1 cellular context compared by ENCODE assay signal in the genomic region with DNA sequence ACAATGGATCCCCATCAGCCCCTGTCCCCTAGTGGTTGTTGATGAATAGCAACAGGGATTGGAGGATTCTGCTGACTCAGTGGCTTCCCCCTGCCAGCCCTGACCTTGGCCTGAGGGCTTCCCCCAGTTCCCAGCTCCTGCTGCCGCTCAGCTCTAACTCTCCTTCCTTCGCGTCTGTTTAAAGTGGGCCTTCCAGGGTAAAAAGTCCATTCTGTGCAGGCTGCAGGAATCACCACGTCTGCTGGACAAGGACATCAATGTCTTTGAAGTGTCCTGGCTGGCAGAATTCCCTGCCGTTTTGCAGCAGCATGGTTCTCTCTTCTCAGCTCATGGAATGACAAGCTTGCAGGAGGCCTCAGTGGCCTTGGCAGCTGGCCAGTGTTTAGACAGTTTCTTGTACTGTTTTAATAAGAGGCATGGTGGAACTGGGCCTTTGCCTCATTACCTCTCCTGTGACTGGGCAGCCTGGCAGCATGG.
TF ChIP-seq lines count a peak whose summit lies in the region.

No MANE protein-coding gene starts in this region.

TF ChIP-seq in HepG2, 621 proteins besides CTCF, POLR2A, EP300 and RAD21 (continued from another document and continues in another):
- TF ChIP-seq, protein P1, sequence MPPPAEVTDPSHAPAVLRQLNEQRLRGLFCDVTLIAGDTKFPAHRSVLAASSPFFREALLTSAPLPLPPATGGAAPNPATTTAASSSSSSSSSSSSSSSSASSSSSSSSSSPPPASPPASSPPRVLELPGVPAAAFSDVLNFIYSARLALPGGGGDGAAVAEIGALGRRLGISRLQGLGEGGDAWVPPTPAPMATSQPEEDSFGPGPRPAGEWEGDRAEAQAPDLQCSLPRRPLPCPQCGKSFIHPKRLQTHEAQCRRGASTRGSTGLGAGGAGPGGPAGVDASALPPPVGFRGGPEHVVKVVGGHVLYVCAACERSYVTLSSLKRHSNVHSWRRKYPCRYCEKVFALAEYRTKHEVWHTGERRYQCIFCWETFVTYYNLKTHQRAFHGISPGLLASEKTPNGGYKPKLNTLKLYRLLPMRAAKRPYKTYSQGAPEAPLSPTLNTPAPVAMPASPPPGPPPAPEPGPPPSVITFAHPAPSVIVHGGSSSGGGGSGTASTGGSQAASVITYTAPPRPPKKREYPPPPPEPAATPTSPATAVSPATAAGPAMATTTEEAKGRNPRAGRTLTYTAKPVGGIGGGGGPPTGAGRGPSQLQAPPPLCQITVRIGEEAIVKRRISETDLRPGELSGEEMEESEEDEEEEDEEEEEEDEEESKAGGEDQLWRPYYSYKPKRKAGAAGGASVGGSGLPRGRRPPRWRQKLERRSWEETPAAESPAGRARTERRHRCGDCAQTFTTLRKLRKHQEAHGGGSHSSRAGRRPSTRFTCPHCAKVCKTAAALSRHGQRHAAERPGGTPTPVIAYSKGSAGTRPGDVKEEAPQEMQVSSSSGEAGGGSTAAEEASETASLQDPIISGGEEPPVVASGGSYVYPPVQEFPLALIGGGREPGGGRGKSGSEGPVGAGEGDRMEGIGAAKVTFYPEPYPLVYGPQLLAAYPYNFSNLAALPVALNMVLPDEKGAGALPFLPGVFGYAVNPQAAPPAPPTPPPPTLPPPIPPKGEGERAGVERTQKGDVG (CRISPR knock-in tag; IDR thresholded peaks at IDR 0.05; ENCODE audit: borderline replicate concordance) = no peak
- TF ChIP-seq RFX3 (CRISPR knock-in tag; IDR thresholded peaks at IDR 0.05) = no peak
- no peak for TF ChIP-seq ZNF256 (CRISPR knock-in tag; conservative IDR thresholded peaks at IDR 0.05)
- TF ChIP-seq RXRA (CRISPR knock-in tag; IDR thresholded peaks at IDR 0.05) = peak; percentile 92
- peak; percentile 99 to 100 for TF ChIP-seq MAFK (conservative IDR thresholded peaks at IDR 0.05 in 1 of 2, IDR thresholded peaks at IDR 0.05 in 1 of 2; ENCODE audit: low read length in 2 of 2)
- TF ChIP-seq, protein P2, sequence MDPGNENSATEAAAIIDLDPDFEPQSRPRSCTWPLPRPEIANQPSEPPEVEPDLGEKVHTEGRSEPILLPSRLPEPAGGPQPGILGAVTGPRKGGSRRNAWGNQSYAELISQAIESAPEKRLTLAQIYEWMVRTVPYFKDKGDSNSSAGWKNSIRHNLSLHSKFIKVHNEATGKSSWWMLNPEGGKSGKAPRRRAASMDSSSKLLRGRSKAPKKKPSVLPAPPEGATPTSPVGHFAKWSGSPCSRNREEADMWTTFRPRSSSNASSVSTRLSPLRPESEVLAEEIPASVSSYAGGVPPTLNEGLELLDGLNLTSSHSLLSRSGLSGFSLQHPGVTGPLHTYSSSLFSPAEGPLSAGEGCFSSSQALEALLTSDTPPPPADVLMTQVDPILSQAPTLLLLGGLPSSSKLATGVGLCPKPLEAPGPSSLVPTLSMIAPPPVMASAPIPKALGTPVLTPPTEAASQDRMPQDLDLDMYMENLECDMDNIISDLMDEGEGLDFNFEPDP (CRISPR knock-in tag; conservative IDR thresholded peaks at IDR 0.05) = no peak
- no peak for TF ChIP-seq PAX8 (CRISPR knock-in tag; IDR thresholded peaks at IDR 0.05; ENCODE audit: borderline replicate concordance)
- TF ChIP-seq DNMT1 (CRISPR knock-in tag; IDR thresholded peaks at IDR 0.05) = no peak
- peak; percentile 74 for TF ChIP-seq KAT8 (CRISPR knock-in tag; IDR thresholded peaks at IDR 0.05)
- no peak for TF ChIP-seq ZNF570 (CRISPR knock-in tag; IDR thresholded peaks at IDR 0.05; ENCODE audit: borderline replicate concordance)
- TF ChIP-seq, protein P3, sequence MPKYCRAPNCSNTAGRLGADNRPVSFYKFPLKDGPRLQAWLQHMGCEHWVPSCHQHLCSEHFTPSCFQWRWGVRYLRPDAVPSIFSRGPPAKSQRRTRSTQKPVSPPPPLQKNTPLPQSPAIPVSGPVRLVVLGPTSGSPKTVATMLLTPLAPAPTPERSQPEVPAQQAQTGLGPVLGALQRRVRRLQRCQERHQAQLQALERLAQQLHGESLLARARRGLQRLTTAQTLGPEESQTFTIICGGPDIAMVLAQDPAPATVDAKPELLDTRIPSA (CRISPR knock-in tag; IDR thresholded peaks at IDR 0.05; ENCODE audit: borderline replicate concordance) = no peak
- no peak for TF ChIP-seq GLI4 (CRISPR knock-in tag; IDR thresholded peaks at IDR 0.05; ENCODE audit: borderline replicate concordance)
- no peak for TF ChIP-seq ZNF543 (CRISPR knock-in tag; IDR thresholded peaks at IDR 0.05)
- TF ChIP-seq, protein P4, sequence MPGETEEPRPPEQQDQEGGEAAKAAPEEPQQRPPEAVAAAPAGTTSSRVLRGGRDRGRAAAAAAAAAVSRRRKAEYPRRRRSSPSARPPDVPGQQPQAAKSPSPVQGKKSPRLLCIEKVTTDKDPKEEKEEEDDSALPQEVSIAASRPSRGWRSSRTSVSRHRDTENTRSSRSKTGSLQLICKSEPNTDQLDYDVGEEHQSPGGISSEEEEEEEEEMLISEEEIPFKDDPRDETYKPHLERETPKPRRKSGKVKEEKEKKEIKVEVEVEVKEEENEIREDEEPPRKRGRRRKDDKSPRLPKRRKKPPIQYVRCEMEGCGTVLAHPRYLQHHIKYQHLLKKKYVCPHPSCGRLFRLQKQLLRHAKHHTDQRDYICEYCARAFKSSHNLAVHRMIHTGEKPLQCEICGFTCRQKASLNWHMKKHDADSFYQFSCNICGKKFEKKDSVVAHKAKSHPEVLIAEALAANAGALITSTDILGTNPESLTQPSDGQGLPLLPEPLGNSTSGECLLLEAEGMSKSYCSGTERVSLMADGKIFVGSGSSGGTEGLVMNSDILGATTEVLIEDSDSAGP (CRISPR knock-in tag; IDR thresholded peaks at IDR 0.05; ENCODE audit: borderline replicate concordance) = peak; percentile 81
- TF ChIP-seq CCDC6 (CRISPR knock-in tag; IDR thresholded peaks at IDR 0.05) = peak; percentile 60; the same call in 1 of the 2 replicates
- TF ChIP-seq, protein P5, sequence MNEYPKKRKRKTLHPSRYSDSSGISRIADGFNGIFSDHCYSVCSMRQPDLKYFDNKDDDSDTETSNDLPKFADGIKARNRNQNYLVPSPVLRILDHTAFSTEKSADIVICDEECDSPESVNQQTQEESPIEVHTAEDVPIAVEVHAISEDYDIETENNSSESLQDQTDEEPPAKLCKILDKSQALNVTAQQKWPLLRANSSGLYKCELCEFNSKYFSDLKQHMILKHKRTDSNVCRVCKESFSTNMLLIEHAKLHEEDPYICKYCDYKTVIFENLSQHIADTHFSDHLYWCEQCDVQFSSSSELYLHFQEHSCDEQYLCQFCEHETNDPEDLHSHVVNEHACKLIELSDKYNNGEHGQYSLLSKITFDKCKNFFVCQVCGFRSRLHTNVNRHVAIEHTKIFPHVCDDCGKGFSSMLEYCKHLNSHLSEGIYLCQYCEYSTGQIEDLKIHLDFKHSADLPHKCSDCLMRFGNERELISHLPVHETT (CRISPR knock-in tag; conservative IDR thresholded peaks at IDR 0.05) = no peak
- TF ChIP-seq HOXA3 (CRISPR knock-in tag; IDR thresholded peaks at IDR 0.05) = peak; percentile 74
- TF ChIP-seq MLLT10 (CRISPR knock-in tag; IDR thresholded peaks at IDR 0.05) = no peak
- TF ChIP-seq DPF2 (CRISPR knock-in tag; IDR thresholded peaks at IDR 0.05; ENCODE audit: borderline replicate concordance, low read depth) = peak; percentile 66; the same call in 1 of the 2 replicates
- TF ChIP-seq RAD51 (IDR thresholded peaks at IDR 0.05; ENCODE audit: borderline replicate concordance) = no peak
- TF ChIP-seq BORCS8-MEF2B (CRISPR knock-in tag; IDR thresholded peaks at IDR 0.05) = peak; percentile 42; the same call in 1 of the 2 replicates
- no peak for TF ChIP-seq IRX3 (CRISPR knock-in tag; IDR thresholded peaks at IDR 0.05; ENCODE audit: borderline replicate concordance, low read depth)
- peak; percentile 30 for TF ChIP-seq ARNTL (CRISPR knock-in tag; IDR thresholded peaks at IDR 0.05)
- TF ChIP-seq, protein P6, sequence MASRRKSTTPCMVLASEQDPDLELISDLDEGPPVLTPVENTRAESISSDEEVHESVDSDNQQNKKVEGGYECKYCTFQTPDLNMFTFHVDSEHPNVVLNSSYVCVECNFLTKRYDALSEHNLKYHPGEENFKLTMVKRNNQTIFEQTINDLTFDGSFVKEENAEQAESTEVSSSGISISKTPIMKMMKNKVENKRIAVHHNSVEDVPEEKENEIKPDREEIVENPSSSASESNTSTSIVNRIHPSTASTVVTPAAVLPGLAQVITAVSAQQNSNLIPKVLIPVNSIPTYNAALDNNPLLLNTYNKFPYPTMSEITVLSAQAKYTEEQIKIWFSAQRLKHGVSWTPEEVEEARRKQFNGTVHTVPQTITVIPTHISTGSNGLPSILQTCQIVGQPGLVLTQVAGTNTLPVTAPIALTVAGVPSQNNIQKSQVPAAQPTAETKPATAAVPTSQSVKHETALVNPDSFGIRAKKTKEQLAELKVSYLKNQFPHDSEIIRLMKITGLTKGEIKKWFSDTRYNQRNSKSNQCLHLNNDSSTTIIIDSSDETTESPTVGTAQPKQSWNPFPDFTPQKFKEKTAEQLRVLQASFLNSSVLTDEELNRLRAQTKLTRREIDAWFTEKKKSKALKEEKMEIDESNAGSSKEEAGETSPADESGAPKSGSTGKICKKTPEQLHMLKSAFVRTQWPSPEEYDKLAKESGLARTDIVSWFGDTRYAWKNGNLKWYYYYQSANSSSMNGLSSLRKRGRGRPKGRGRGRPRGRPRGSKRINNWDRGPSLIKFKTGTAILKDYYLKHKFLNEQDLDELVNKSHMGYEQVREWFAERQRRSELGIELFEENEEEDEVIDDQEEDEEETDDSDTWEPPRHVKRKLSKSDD (CRISPR knock-in tag; IDR thresholded peaks at IDR 0.05; ENCODE audit: low read depth) = no peak; the same call in 1 of the 2 replicates
- TF ChIP-seq IRF2 (CRISPR knock-in tag; IDR thresholded peaks at IDR 0.05) = peak; percentile 64; the same call in 1 of the 2 replicates
- no peak for TF ChIP-seq ZC3H13 (CRISPR knock-in tag; IDR thresholded peaks at IDR 0.05)
- TF ChIP-seq ZNF550 (CRISPR knock-in tag; IDR thresholded peaks at IDR 0.05; ENCODE audit: borderline replicate concordance) = no peak
- no peak for TF ChIP-seq RARG (CRISPR knock-in tag; IDR thresholded peaks at IDR 0.05; ENCODE audit: low read depth)
- no peak for TF ChIP-seq SETDB1 (CRISPR knock-in tag; IDR thresholded peaks at IDR 0.05; ENCODE audit: borderline replicate concordance)
- TF ChIP-seq, protein P7, sequence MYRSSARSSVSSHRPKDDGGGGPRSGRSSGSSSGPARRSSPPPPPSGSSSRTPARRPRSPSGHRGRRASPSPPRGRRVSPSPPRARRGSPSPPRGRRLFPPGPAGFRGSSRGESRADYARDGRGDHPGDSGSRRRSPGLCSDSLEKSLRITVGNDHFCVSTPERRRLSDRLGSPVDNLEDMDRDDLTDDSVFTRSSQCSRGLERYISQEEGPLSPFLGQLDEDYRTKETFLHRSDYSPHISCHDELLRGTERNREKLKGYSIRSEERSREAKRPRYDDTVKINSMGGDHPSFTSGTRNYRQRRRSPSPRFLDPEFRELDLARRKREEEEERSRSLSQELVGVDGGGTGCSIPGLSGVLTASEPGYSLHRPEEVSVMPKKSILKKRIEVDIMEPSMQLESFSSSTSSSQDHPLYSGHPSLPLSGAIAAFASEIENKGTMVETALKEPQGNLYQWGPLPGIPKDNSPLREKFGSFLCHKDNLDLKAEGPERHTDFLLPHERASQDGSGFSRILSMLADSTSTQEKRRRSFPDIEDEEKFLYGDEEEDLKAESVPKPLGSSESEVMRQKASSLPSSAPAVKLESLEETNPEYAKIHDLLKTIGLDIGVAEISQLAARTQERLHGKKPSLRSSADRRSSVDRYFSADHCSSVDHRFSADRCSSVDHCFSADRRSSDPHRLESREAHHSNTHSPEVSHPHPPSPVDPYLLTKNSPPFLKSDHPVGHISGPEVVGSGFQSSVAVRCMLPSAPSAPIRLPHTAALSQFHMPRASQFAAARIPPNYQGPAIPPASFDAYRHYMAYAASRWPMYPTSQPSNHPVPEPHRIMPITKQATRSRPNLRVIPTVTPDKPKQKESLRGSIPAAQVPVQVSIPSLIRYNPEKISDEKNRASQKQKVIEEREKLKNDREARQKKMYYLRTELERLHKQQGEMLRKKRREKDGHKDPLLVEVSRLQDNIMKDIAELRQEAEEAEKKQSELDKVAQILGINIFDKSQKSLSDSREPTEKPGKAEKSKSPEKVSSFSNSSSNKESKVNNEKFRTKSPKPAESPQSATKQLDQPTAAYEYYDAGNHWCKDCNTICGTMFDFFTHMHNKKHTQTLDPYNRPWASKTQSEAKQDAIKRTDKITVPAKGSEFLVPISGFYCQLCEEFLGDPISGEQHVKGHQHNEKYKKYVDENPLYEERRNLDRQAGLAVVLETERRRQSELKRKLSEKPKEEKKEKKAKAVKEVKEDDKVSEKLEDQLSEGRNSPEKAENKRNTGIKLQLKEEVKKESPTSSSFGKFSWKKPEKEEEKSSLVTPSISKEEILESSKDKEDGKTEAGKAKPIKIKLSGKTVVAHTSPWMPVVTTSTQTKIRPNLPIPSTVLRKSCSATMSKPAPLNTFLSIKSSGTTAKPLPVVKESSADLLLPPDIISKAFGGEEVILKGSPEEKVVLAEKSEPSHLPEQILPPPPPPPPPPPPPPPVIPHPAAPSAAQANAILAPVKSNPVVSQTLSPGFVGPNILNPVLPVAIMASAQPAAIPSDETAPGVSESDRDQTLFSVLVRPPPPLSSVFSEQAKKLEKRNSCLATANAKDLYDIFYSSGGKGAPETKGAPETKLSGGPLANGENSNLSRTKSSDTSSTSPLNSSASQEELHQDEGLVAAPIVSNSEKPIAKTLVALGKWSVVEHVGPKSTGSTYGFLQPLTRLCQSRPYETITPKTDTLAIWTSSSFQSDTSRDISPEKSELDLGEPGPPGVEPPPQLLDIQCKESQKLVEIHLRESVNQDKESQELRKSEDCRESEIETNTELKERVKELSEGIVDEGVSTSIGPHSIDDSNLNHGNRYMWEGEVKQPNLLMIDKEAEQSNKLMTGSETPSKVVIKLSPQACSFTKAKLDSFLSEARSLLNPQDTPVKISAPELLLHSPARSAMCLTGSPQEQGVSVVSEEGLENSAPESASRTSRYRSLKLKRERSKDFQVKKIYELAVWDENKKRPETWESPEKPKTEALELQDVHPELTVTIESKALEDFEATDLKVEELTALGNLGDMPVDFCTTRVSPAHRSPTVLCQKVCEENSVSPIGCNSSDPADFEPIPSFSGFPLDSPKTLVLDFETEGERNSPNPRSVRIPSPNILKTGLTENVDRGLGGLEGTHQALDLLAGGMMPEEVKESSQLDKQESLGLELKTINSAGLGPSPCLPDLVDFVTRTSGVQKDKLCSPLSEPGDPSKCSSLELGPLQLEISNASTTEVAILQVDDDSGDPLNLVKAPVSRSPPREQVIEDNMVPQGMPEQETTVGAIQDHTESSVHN (CRISPR knock-in tag; IDR thresholded peaks at IDR 0.05) = no peak
